8 cellular contexts compared by ENCODE assay signal in the genomic region with DNA sequence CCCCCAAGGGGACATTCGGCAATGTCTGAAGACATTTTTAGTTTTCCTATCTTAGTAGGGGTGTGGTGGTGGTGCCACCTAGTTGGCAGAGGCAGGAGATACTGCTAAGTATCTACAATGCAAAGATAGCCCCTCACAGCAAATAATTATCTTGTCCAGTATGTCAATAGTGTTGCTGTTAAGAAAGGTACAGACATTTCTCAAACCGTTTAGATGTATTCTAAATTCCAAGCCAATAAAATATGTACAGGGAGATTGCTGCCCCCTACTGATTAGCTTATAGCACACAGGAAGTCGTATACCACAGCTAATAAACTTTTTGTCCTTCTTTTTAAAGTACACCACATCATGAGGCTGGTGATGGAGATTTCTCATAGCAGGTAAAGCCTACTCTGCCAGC.
DNase-seq lines count a peak whose midpoint lies in the region; ATAC-seq and TF ChIP-seq lines count a peak whose summit lies in the region.

No MANE protein-coding gene starts in this region.

- TF ChIP-seq EP300 in stomach (IDR thresholded peaks at IDR 0.05): no peak

- no peak overlapping the region for H2BK120ac ChIP-seq in mesenchymal stem cell (ENCODE audit: low read depth, low read length)

- H3K9me3 ChIP-seq in mesenchymal stem cell (ENCODE audit: control insufficient read depth, low read length): no peaks in the 10 kb centered on the region
- no peaks in the 10 kb centered on the region for H3K9me3 ChIP-seq in stomach

- DNase-seq in RKO (ENCODE audit: low spot score) (peak; percentile 24), mesenchymal stem cell (peak; percentile 21), stomach (no peak), COLO829 (ENCODE audit: low spot score) (no peak)
- DNase-seq in activated T-cell treated with anti-CD3 and anti-CD28 coated beads, Interleukin-2, amount 50 U/mL, for 48 hours: no peak

- H3K18ac ChIP-seq in mesenchymal stem cell (ENCODE audit: low read depth in 1 of 2, low read length in 2 of 2): no peak overlapping the region

- H2AK5ac ChIP-seq in mesenchymal stem cell (ENCODE audit: low read length, severe bottlenecking): no peak overlapping the region

- no peak overlapping the region for H2BK5ac ChIP-seq in mesenchymal stem cell (ENCODE audit: low read depth, low read length, poor library complexity, severe bottlenecking)

- ATAC-seq in GM18870 (IDR thresholded peaks at IDR 0.05; ENCODE audit: unreplicated experiment) (peak; percentile 67), HG03064 (IDR thresholded peaks at IDR 0.05; ENCODE audit: low read depth, unreplicated experiment) (peak; percentile 64)

- H3K23ac ChIP-seq in mesenchymal stem cell (ENCODE audit: low read length in 2 of 2): no peak overlapping the region

- H3K36me3 ChIP-seq in mesenchymal stem cell (ENCODE audit: control insufficient read depth in 1 of 2, insufficient read depth in 2 of 2, low read depth in 1 of 2, low read length in 2 of 2) (no peaks in the 10 kb centered on the region), stomach (no peaks in the 10 kb centered on the region)

- no peak for TF ChIP-seq POLR2A in stomach (IDR thresholded peaks at IDR 0.05)

- H4K91ac ChIP-seq in mesenchymal stem cell (ENCODE audit: low read length): no peak overlapping the region

- WGBS in mesenchymal stem cell: 34% methylated on average over 3 of the region's 3 CpGs
- WGBS in stomach, 5 donors: 24 to 36% (median 29%) methylated on average over 3 of the region's 3 CpGs

- TF ChIP-seq CTCF in 22Rv1 (IDR thresholded peaks at IDR 0.05) (peak; percentile 72), stomach (IDR thresholded peaks at IDR 0.05) (no peak)

- H3K4me3 ChIP-seq in mesenchymal stem cell (ENCODE audit: insufficient read depth in 1 of 2, low read depth in 1 of 2, low read length in 2 of 2): no peak overlapping the region
- no peak overlapping the region for H3K4me3 ChIP-seq in stomach

- intact Hi-C loops in stomach (cut with DNase I; ENCODE audit: low total_unique reads): no loop called here

- H2BK15ac ChIP-seq in mesenchymal stem cell (ENCODE audit: low read depth, poor library complexity, severe bottlenecking): no peak overlapping the region

- no peak overlapping the region for H2BK12ac ChIP-seq in mesenchymal stem cell (ENCODE audit: low read length in 2 of 2)

- no peak overlapping the region for H3K4me2 ChIP-seq in mesenchymal stem cell (ENCODE audit: low read length, poor library complexity, severe bottlenecking)

- no peak overlapping the region for H3K14ac ChIP-seq in mesenchymal stem cell (ENCODE audit: low read length in 2 of 2)

- no peak overlapping the region for H4K8ac ChIP-seq in mesenchymal stem cell (ENCODE audit: low read length)

- H3K27me3 ChIP-seq in mesenchymal stem cell (ENCODE audit: control insufficient read depth in 1 of 2, insufficient read depth in 1 of 2, low read length in 2 of 2) (no peaks in the 10 kb centered on the region), stomach (no peaks in the 10 kb centered on the region)

- no peak overlapping the region for H3K27ac ChIP-seq in 22Rv1
- H3K27ac ChIP-seq in mesenchymal stem cell (ENCODE audit: low read length, poor library complexity, severe bottlenecking): no peak overlapping the region
- H3K27ac ChIP-seq in stomach: no peak overlapping the region

- H3K4ac ChIP-seq in mesenchymal stem cell (ENCODE audit: low read depth in 1 of 2, low read length in 2 of 2): no peak overlapping the region

- H3K4me1 ChIP-seq in mesenchymal stem cell (ENCODE audit: control insufficient read depth, insufficient read depth, low read depth, low read length) (no peaks in the 10 kb centered on the region), stomach (no peaks in the 10 kb centered on the region)

- H3K79me1 ChIP-seq in mesenchymal stem cell (replicated peaks; ENCODE audit: low read length, poor library complexity, severe bottlenecking): no peaks in the 10 kb centered on the region

- no peak overlapping the region for H2AFZ ChIP-seq in mesenchymal stem cell (ENCODE audit: low read depth, low read length)

- H3K9ac ChIP-seq in mesenchymal stem cell (ENCODE audit: low read length): no peak overlapping the region

Comparison
In these comparisons a context has a peak if more than half of its experiments do, and no peak if none do; other contexts are left out.
1. DNase-seq: peak in RKO (single experiment) and mesenchymal stem cell (single experiment); none in activated T-cell treated with anti-CD3 and anti-CD28 coated beads, Interleukin-2, amount 50 U/mL, for 48 hours (0 of 2), stomach (single experiment) and COLO829 (single experiment).